Comparison of ENCODE assay signal across 13 cellular contexts in genomic region chr1:177927021-177927596, GRCh38. TPM values are rescaled to one million over a fixed set of nuclear protein-coding genes. Genes with fewer than 3 reads are reported as not detected.
DNase-seq lines count a peak whose midpoint lies in the region; ATAC-seq, FAIRE-seq and TF ChIP-seq lines count a peak whose summit lies in the region.
"Had no signal": no experiment of that assay in that cellular context is flagged by ENCODE, and none has a peak within 500 bp of the region (broad histone marks: within the 10 kb centered on the region; RNA-seq: fewer than 3 reads in every experiment).

No MANE protein-coding gene starts in this region.

- H3K4me3 ChIP-seq in endothelial cell of umbilical vein (replicated peaks in 1 of 3; ENCODE audit: insufficient read depth in 1 of 3, low read depth in 1 of 3, low read length in 3 of 3) (peak overlapping the region in 1 of 3 experiments; percentile 38), mucosa of descending colon (no peak overlapping the region)
- H3K4me3 ChIP-seq: tibial nerve had no signal

- dilution Hi-C loops in endothelial cell of umbilical vein (cut with MboI; ENCODE audit: extremely low pct_ligation_motif_present, low sequenced_read_pairs) = no loop called here

- H3K36me3 ChIP-seq in endothelial cell of umbilical vein (ENCODE audit: control insufficient read depth in 2 of 2, extremely low read depth in 1 of 2, insufficient read depth in 2 of 2, low read length in 2 of 2) (no peaks in the 10 kb centered on the region), mucosa of descending colon (ENCODE audit: low read depth) (no peaks in the 10 kb centered on the region)

- H2AFZ ChIP-seq in endothelial cell of umbilical vein (ENCODE audit: low read depth, low read length) = peak overlapping the region; percentile 52

- no peaks in the 10 kb centered on the region for H3K9me1 ChIP-seq in endothelial cell of umbilical vein (replicated peaks; ENCODE audit: control insufficient read depth, extremely low read depth, insufficient read depth, low read length)

- no peaks in the 10 kb centered on the region for H3K79me2 ChIP-seq in endothelial cell of umbilical vein (ENCODE audit: control insufficient read depth, insufficient read depth, low read length)

- TF ChIP-seq CTCF in endothelial cell of umbilical vein (IDR thresholded peaks at IDR 0.05; ENCODE audit: extremely low read depth in 1 of 2, insufficient read depth in 1 of 2, low read depth in 1 of 2, low read length in 2 of 2) = no peak
- no peak for TF ChIP-seq CTCF in mucosa of descending colon (IDR thresholded peaks at IDR 0.05)

- peak overlapping the region; percentile 100 for H3K27ac ChIP-seq in endothelial cell of umbilical vein (ENCODE audit: insufficient read depth, low read depth, low read length)
- H3K27ac ChIP-seq: C4-2B had no signal

- POLR2A ChIA-PET in endothelial cell of umbilical vein (lab: Charles Lee) = no interaction called here

- H3K4me1 ChIP-seq in endothelial cell of umbilical vein (ENCODE audit: control insufficient read depth, extremely low read depth, insufficient read depth, low read length) (peaks cover 38% of the 10 kb centered on the region), mucosa of descending colon (ENCODE audit: low read depth) (no peaks in the 10 kb centered on the region)

- peak; percentile 63 for FAIRE-seq in endothelial cell of umbilical vein (lab: Jason Lieb, UNC)

- intact Hi-C loops in endothelial cell of umbilical vein (cut with micrococcal nuclease) (loop anchor here (5.0 kb wide), 3 partner anchors 145 to 1030 kb away; no protein-coding TSS in a partner anchor), mucosa of descending colon (cut with DNase I, micrococcal nuclease) (no loop called here)

- CTCF ChIA-PET in endothelial cell of umbilical vein (lab: Charles Lee) = interaction anchor here (1.2 to 3.2 kb wide), 5 partner anchors 11 to 1029 kb away, joined by 3 to 29 read pairs (median 7); partner anchors contain the start of gene RASAL2

- peak; percentile 39 for TF ChIP-seq POLR2A in endothelial cell of umbilical vein (IDR thresholded peaks at IDR 0.05; ENCODE audit: low read depth, low read length)

- ATAC-seq in mucosa of descending colon (peak; percentile 21), HG02981 (IDR thresholded peaks at IDR 0.05; ENCODE audit: unreplicated experiment) (no peak)

- H3K9me3 ChIP-seq in endothelial cell of umbilical vein (replicated peaks; ENCODE audit: control insufficient read depth, insufficient read depth, low read length) (no peaks in the 10 kb centered on the region), mucosa of descending colon (no peaks in the 10 kb centered on the region)
- H3K9me3 ChIP-seq: tibial nerve had no signal

- TSS peak; percentile 95 for BruUV-seq in endothelial cell of umbilical vein (replicated peaks; lab: Mats Ljungman, UMichigan)

- H3K4me2 ChIP-seq in endothelial cell of umbilical vein (ENCODE audit: insufficient read depth, low read length) = peak overlapping the region; percentile 86

- no peaks in the 10 kb centered on the region for H3K27me3 ChIP-seq in endothelial cell of umbilical vein (ENCODE audit: control insufficient read depth in 2 of 2, insufficient read depth in 2 of 2, low read length in 2 of 2)
- H3K27me3 ChIP-seq: tibial nerve had no signal

- no peaks in the 10 kb centered on the region for H4K20me1 ChIP-seq in endothelial cell of umbilical vein (replicated peaks; ENCODE audit: control insufficient read depth, extremely low read depth, insufficient read depth, low read length)

- DNase-seq in AG08395 (ENCODE audit: low spot score) = peak; percentile 85
- DNase-seq in M059J (ENCODE audit: low read depth) = peak; percentile 89
- peak; percentile 83 for DNase-seq in endothelial cell of umbilical vein (ENCODE audit: low read depth, low spot score)
- DNase-seq in mucosa of descending colon = no peak
- DNase-seq in activated T-cell treated with anti-CD3 and anti-CD28 coated beads for 4 hours = no peak
- no peak for DNase-seq in NCI-H2196 (lab: John Stamatoyannopoulos, UW; ENCODE audit: unreplicated experiment)
- no peak for DNase-seq in DMS53 treated with DMSO at 0.1 percent for 48 hours (lab: John Stamatoyannopoulos, UW; ENCODE audit: unreplicated experiment)
- DNase-seq: activated CD4-positive, alpha-beta T cell treated with anti-CD3 and anti-CD28 coated beads for 48 hours; activated gamma-delta T cell treated with Interleukin-2 at 50 U/mL for 16 hours; NCI-H1417 had no signal

- peak overlapping the region; percentile 70 for H3K9ac ChIP-seq in endothelial cell of umbilical vein (replicated peaks; ENCODE audit: extremely low read depth, insufficient read depth, low read length)

TF ChIP-seq in endothelial cell of umbilical vein, 7 proteins besides CTCF, POLR2A, EP300 and RAD21:
- peak; percentile 77 for TF ChIP-seq FOS (IDR thresholded peaks at IDR 0.05; ENCODE audit: borderline replicate concordance, insufficient read depth, low read length)
- TF ChIP-seq POLR2AphosphoS5 (IDR thresholded peaks at IDR 0.05; ENCODE audit: insufficient read depth, low read depth, low read length) = peak; percentile 62
- no peak for TF ChIP-seq MAX (IDR thresholded peaks at IDR 0.05; ENCODE audit: insufficient read depth, insufficient read length)
- peak; percentile 57 for TF ChIP-seq JUN (IDR thresholded peaks at IDR 0.05; ENCODE audit: borderline replicate concordance, insufficient read depth, insufficient read length, low read depth)

RNA-seq across cellular contexts. Expression of gene SEC16B, which starts 42.7 kb away (rescaled TPM):
- 0.79 and 1.2 TPM in 2 replicates for total RNA-seq in M059J (2014; rRNA removed; shearing (Covaris generic))
- total RNA-seq in endothelial cell of umbilical vein (0.44 and 0.78 TPM in 2 replicates), mucosa of descending colon (1 to 10 TPM; 2.4 to 9.4 (median 4.7) TPM)
- 0.46 and 0.58 TPM in 2 replicates for polyA plus RNA-seq in endothelial cell of umbilical vein
- polyA plus RNA-seq in endothelial cell of umbilical vein (2011; cell fraction: cytosol; rRNA removed) = 0.34 and 0.41 TPM in 2 replicates
- 3.9 and 4.4 TPM in 2 replicates for polyA plus RNA-seq in endothelial cell of umbilical vein (2011; cell fraction: nucleus; rRNA removed)
- 0.27 and 0.68 TPM in 2 replicates for polyA plus RNA-seq in endothelial cell of umbilical vein (2012)
- polyA minus RNA-seq in endothelial cell of umbilical vein = 0.63 and 2.3 TPM in 2 replicates
- polyA minus RNA-seq in endothelial cell of umbilical vein (2011; cell fraction: cytosol; rRNA and poly(A)+ RNA removed) = not detected
- polyA minus RNA-seq in endothelial cell of umbilical vein (2011; cell fraction: nucleus; rRNA and poly(A)+ RNA removed) = 1.3 and 2.3 TPM in 2 replicates

Comparison
In these comparisons a context has a peak if more than half of its experiments do, and no peak if none do; other contexts are left out.
1. DNase-seq: peak in AG08395 (single experiment), M059J (single experiment) and endothelial cell of umbilical vein (single experiment); none in mucosa of descending colon (0 of 3), activated T-cell treated with anti-CD3 and anti-CD28 coated beads for 4 hours (single experiment), NCI-H2196 (single experiment) and DMS53 treated with DMSO at 0.1 percent for 48 hours (single experiment).